23 cellular contexts compared by ENCODE assay signal in the genomic region with DNA sequence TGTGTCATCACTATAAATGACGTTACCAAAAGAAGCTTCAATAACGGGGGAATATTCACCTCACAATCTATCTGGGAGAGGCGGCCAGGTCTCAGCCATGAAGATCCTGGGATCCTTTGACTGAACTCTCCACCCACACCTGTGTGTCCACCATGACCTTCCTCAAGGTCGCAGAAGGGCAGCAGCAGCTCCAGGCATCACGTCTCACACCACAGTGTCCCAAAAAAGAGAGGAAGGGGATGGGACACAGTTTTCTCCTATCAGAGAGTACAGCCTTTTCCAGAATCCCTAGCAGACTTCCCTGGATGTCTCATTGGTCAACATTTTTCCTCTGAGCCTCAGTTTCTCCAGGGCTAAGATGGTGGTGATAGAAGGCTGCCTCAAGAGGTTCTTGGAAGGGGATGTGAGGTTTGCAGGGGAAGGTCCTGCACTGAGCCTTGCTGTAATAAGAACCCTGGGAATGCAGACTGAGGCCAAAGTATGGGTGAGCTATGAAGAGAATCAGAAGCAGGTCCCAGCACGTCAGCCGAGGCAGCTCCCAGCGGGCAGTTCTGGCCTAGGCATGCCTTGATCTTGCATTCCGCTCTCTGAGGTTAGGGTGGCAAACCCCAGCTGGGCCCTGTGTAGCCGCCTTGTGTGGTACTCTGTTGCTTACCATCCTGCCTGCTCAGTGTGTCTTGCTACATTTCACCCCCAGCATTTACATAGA.
A peak's percentile ranks its signal among the peaks of the same experiment; 100 is the strongest.
DNase-seq lines count a peak whose midpoint lies in the region; ATAC-seq, FAIRE-seq and TF ChIP-seq lines count a peak whose summit lies in the region.
"Had no signal": no experiment of that assay in that cellular context is flagged by ENCODE, and none has a peak within 500 bp of the region (broad histone marks: within the 10 kb centered on the region; RNA-seq: fewer than 3 reads in every experiment).

No MANE protein-coding gene starts in this region.

- BruUV-seq in MCF 10A (replicated peaks; lab: Mats Ljungman, UMichigan), result no TSS peak
- no TSS peak for BruUV-seq in HepG2 (replicated peaks; lab: Mats Ljungman, UMichigan)

- POLR2A ChIA-PET in MCF 10A (lab: Yijun Ruan, JAX) (no interaction called here), H1 (lab: Charles Lee; ENCODE audit: partially characterized antibody) (interaction anchor here (1.0 kb wide), 2 partner anchors 11 to 64 kb away, joined by 3 read pairs; a partner anchor contains a TSS), HepG2 (lab: Yijun Ruan, JAX) (no interaction called here)

- H3K27ac Mint-ChIP-seq in MCF 10A (ENCODE audit: low read depth, unreplicated experiment), result no peak overlapping the region
- H3K27ac Mint-ChIP-seq: CD8-positive, alpha-beta T cell had no signal

- no peak overlapping the region for H3K4ac ChIP-seq in H1 (replicated peaks; ENCODE audit: insufficient read length, low read depth, low read length)

- H3K79me2 ChIP-seq in H1 (ENCODE audit: control insufficient read depth in 1 of 2, insufficient read depth in 2 of 2, low read length in 2 of 2), result no peaks in the 10 kb centered on the region; a peak in 1 of 4 replicates
- no peaks in the 10 kb centered on the region for H3K79me2 ChIP-seq in HepG2 (ENCODE audit: insufficient read depth, low read length)

- intact Hi-C loops in MCF 10A (cut with micrococcal nuclease) (no loop called here), breast epithelium (cut with DNase I; ENCODE audit: low total_unique reads) (no loop called here), HepG2 (cut with micrococcal nuclease; ENCODE audit: unreplicated experiment) (no loop called here)

- in situ Hi-C loops in HepG2 (cut with HindIII; ENCODE audit: extremely low pct_ligation_motif_present, low pct_unique_long_range_greater_than_20kb), result no loop called here

- no peak for ATAC-seq in HepG2
- no peak for ATAC-seq in gastroesophageal sphincter
- ATAC-seq: CD8-positive, alpha-beta T cell; Panc1 had no signal

- H3K9me3 Mint-ChIP-seq in MCF 10A (ENCODE audit: unreplicated experiment), result no peaks in the 10 kb centered on the region
- H3K9me3 Mint-ChIP-seq: CD8-positive, alpha-beta T cell had no signal

- H4K91ac ChIP-seq in H1 (replicated peaks; ENCODE audit: insufficient read length, low read length), result no peak overlapping the region

- H3K4me2 ChIP-seq in H1 (ENCODE audit: insufficient read depth in 1 of 2, low read depth in 2 of 2, low read length in 2 of 2) (no peak overlapping the region), HepG2 (ENCODE audit: low read depth, low read length) (no peak overlapping the region)

- H3K23ac ChIP-seq in H1 (ENCODE audit: insufficient read length), result no peak overlapping the region

- TF ChIP-seq CTCF in MCF 10A (IDR thresholded peaks at IDR 0.05; ENCODE audit: unreplicated experiment) (no peak), breast epithelium (IDR thresholded peaks at IDR 0.05) (no peak), H1 (IDR thresholded peaks at IDR 0.05; ENCODE audit: control extremely low read depth in 1 of 3, insufficient read depth in 1 of 3, low read depth in 1 of 3, low read length in 3 of 3) (no peak), HepG2 (CRISPR knock-in tag; IDR thresholded peaks at IDR 0.05) (no peak), gastroesophageal sphincter (IDR thresholded peaks at IDR 0.05) (no peak)

- no peaks in the 10 kb centered on the region for H3K79me1 ChIP-seq in H1 (ENCODE audit: low read depth, low read length)

- H3K14ac ChIP-seq in H1 (ENCODE audit: insufficient read length), result no peak overlapping the region

- H3K4me1 Mint-ChIP-seq in MCF 10A (ENCODE audit: insufficient read depth, unreplicated experiment), result no peaks in the 10 kb centered on the region

- H3K9ac ChIP-seq in H1 (replicated peaks in 1 of 4; ENCODE audit: extremely low read depth in 1 of 4, low read depth in 3 of 4, low read length in 3 of 4) (no peak overlapping the region), HepG2 (ENCODE audit: insufficient read depth, low read depth, low read length) (no peak overlapping the region)

- H4K8ac ChIP-seq in H1 (ENCODE audit: extremely low read depth, insufficient read depth, low read length), result no peak overlapping the region

- no peak overlapping the region for H2BK5ac ChIP-seq in H1 (ENCODE audit: low read depth, low read length)

- FAIRE-seq in H1 (lab: Jason Lieb, UNC), result no peak
- FAIRE-seq in HepG2 (lab: Jason Lieb, UNC), result no peak

- H3K18ac ChIP-seq in H1 (ENCODE audit: extremely low read depth, low read length), result no peak overlapping the region

- H2BK120ac ChIP-seq in H1 (replicated peaks; ENCODE audit: low read depth, low read length), result no peak overlapping the region

- H3K4me3 Mint-ChIP-seq in MCF 10A (ENCODE audit: unreplicated experiment), result no peak overlapping the region
- H3K4me3 Mint-ChIP-seq: CD8-positive, alpha-beta T cell had no signal

- TF ChIP-seq EP300 in H1 (IDR thresholded peaks at IDR 0.05; ENCODE audit: borderline replicate concordance in 1 of 2, low read depth in 2 of 2, low read length in 2 of 2) (no peak), HepG2 (IDR thresholded peaks at IDR 0.05; ENCODE audit: low read depth in 2 of 2, low read length in 2 of 2) (no peak), HepG2 (CRISPR knock-in tag; IDR thresholded peaks at IDR 0.05; ENCODE audit: borderline replicate concordance) (no peak), gastroesophageal sphincter (IDR thresholded peaks at IDR 0.05) (no peak)

- no peak overlapping the region for H4K5ac ChIP-seq in H1 (ENCODE audit: insufficient read length, low read depth, low read length)

- CTCF ChIA-PET in MCF 10A (lab: Yijun Ruan, JAX), result interaction anchor here (1.3 to 1.5 kb wide), 3 partner anchors 12 to 62 kb away, joined by 4 to 8 read pairs (median 4); no protein-coding TSS in a partner anchor
- CTCF ChIA-PET in H1 (lab: Charles Lee; ENCODE audit: partially characterized antibody), result interaction anchor here (0.6 to 3.5 kb wide), 4 partner anchors 11 to 104 kb away, joined by 3 to 20 read pairs (median 3); no protein-coding TSS in a partner anchor
- CTCF ChIA-PET in HepG2 (lab: Yijun Ruan, JAX; ENCODE audit: low intra/inter-chr PET ratio, low total read pairs), result no interaction called here

- peaks cover 11% of the 10 kb centered on the region for H3K36me3 Mint-ChIP-seq in MCF 10A (ENCODE audit: insufficient read depth, unreplicated experiment)
- H3K36me3 Mint-ChIP-seq: CD8-positive, alpha-beta T cell had no signal

- H3K27me3 Mint-ChIP-seq in MCF 10A (ENCODE audit: insufficient read depth, unreplicated experiment), result peaks cover 7% of the 10 kb centered on the region

- H4K20me1 ChIP-seq in H1 (replicated peaks in 1 of 2; ENCODE audit: control insufficient read depth in 1 of 2, insufficient read depth in 2 of 2, low read length in 2 of 2), result no peaks in the 10 kb centered on the region
- no peaks in the 10 kb centered on the region for H4K20me1 ChIP-seq in HepG2 (ENCODE audit: insufficient read depth, low read length)

- H2AFZ ChIP-seq in H1 (ENCODE audit: low read length) (no peak overlapping the region), HepG2 (ENCODE audit: low read length) (no peak overlapping the region)

- H2AK5ac ChIP-seq in H1 (ENCODE audit: low read depth, low read length), result no peak overlapping the region

- no peak overlapping the region for H2BK12ac ChIP-seq in H1 (ENCODE audit: low read depth, low read length)

- H3K27me3 ChIP-seq in breast epithelium (no peaks in the 10 kb centered on the region), H1 (replicated peaks in 1 of 4; ENCODE audit: control insufficient read depth in 3 of 4, extremely low read depth in 1 of 4, insufficient read depth in 3 of 4, low read length in 3 of 4) (no peaks in the 10 kb centered on the region), HepG2 (ENCODE audit: control insufficient read depth in 1 of 2, insufficient read depth in 2 of 2, low read length in 2 of 2) (no peaks in the 10 kb centered on the region), gastroesophageal sphincter (peaks cover 42% of the 10 kb centered on the region)

- H3K4me3 ChIP-seq in breast epithelium, result no peak overlapping the region
- H3K4me3 ChIP-seq in H1 (ENCODE audit: extremely low read depth in 1 of 4, insufficient read depth in 2 of 4, low read depth in 3 of 4, low read length in 4 of 4), result no peak overlapping the region
- no peak overlapping the region for H3K4me3 ChIP-seq in HepG2 (replicated peaks in 1 of 3; ENCODE audit: insufficient read depth in 1 of 3, low read depth in 2 of 3, low read length in 3 of 3)
- no peak overlapping the region for H3K4me3 ChIP-seq in gastroesophageal sphincter
- H3K4me3 ChIP-seq: SJSA1 had no signal

- no peak overlapping the region for H3K56ac ChIP-seq in H1 (replicated peaks; ENCODE audit: insufficient read length, low read depth, low read length)

- TF ChIP-seq POLR2A in breast epithelium (IDR thresholded peaks at IDR 0.05) (no peak), H1 (IDR thresholded peaks at IDR 0.05; ENCODE audit: control extremely low read depth in 1 of 2, low read depth in 2 of 2, low read length in 2 of 2) (no peak), HepG2 (IDR thresholded peaks at IDR 0.05; ENCODE audit: insufficient read depth in 1 of 2, low read depth in 2 of 2, low read length in 2 of 2) (no peak), gastroesophageal sphincter (IDR thresholded peaks at IDR 0.05) (no peak)

- DNase-seq in MCF 10A (ENCODE audit: unreplicated experiment) (peak; percentile 64), breast epithelium (ENCODE audit: low spot score in 2 of 2) (no peak), H1 (ENCODE audit: low read depth in 1 of 2, low spot score in 2 of 2) (no peak), myocyte (ENCODE audit: low read depth) (peak; percentile 16), HepG2 (ENCODE audit: low spot score) (no peak), cortex of kidney (lab: John Stamatoyannopoulos, UW) (no peak), HuH-7 (ENCODE audit: low spot score) (no peak)
- DNase-seq: 8988T; AML-193; C1 segment of cervical spinal cord; CD8-positive, alpha-beta T cell; DMS53; GDM1; GOT3; KG1; NCI-H1105 treated with DMSO at 0.1 percent for 48 hours; NCI-H2029 treated with DMSO at 0.1 percent for 48 hours; NCI-H345; NCI-H524; NCI-H82 had no signal

- no peak overlapping the region for H3K27ac ChIP-seq in breast epithelium
- no peak overlapping the region for H3K27ac ChIP-seq in H1 (ENCODE audit: low read depth, low read length)
- H3K27ac ChIP-seq in HepG2 (ENCODE audit: extremely low read length, insufficient read depth, low read length), result no peak overlapping the region
- H3K27ac ChIP-seq in gastroesophageal sphincter, result no peak overlapping the region
- H3K27ac ChIP-seq: SJSA1 had no signal

- H3K4me1 ChIP-seq in breast epithelium, result no peaks in the 10 kb centered on the region
- H3K4me1 ChIP-seq in H1 (replicated peaks in 1 of 4; ENCODE audit: control insufficient read depth in 3 of 4, insufficient read depth in 4 of 4, low read length in 3 of 4), result no peaks in the 10 kb centered on the region
- no peaks in the 10 kb centered on the region for H3K4me1 ChIP-seq in HepG2 (ENCODE audit: insufficient read depth, low read length)
- H3K4me1 ChIP-seq in gastroesophageal sphincter, result no peaks in the 10 kb centered on the region
- H3K4me1 ChIP-seq: SJSA1 had no signal

- H3K36me3 ChIP-seq in breast epithelium, result no peaks in the 10 kb centered on the region
- H3K36me3 ChIP-seq in H1 (ENCODE audit: control insufficient read depth in 2 of 4, insufficient read depth in 4 of 4, low read length in 3 of 4), result no peaks in the 10 kb centered on the region
- H3K36me3 ChIP-seq in HepG2 (replicated peaks in 1 of 2; ENCODE audit: control insufficient read depth in 1 of 2, insufficient read depth in 2 of 2, low read length in 2 of 2), result no peaks in the 10 kb centered on the region
- no peaks in the 10 kb centered on the region for H3K36me3 ChIP-seq in gastroesophageal sphincter
- H3K36me3 ChIP-seq: SJSA1 had no signal

- no peak overlapping the region for H2BK15ac ChIP-seq in H1 (ENCODE audit: low read length)

- no peaks in the 10 kb centered on the region; the same call in 1 of the 2 replicates for H3K23me2 ChIP-seq in H1 (ENCODE audit: low read depth, low read length)

- TF ChIP-seq RAD21 in H1 (IDR thresholded peaks at IDR 0.05 in 1 of 2, conservative IDR thresholded peaks at IDR 0.05 in 1 of 2; ENCODE audit: low read depth in 2 of 2, low read length in 2 of 2), result no peak
- TF ChIP-seq RAD21 in HepG2 (CRISPR knock-in tag; IDR thresholded peaks at IDR 0.05), result no peak

- no peak overlapping the region for H2BK20ac ChIP-seq in H1 (ENCODE audit: low read length)

- H3K9me3 ChIP-seq in breast epithelium (no peaks in the 10 kb centered on the region), H1 (ENCODE audit: insufficient read depth in 2 of 2, low read depth in 1 of 2, low read length in 1 of 2) (no peaks in the 10 kb centered on the region), HepG2 (ENCODE audit: low read length) (no peaks in the 10 kb centered on the region), gastroesophageal sphincter (no peaks in the 10 kb centered on the region)
- H3K9me3 ChIP-seq: SJSA1 had no signal

- WGBS in H1 (ENCODE audit: extremely low coverage in 1 of 2, insufficient coverage in 1 of 2, insufficient read length in 1 of 2, insufficient replicate concordance in 2 of 2, low coverage in 1 of 2, low lambda C conversion rate in 2 of 2, missing lambda C conversion rate in 1 of 2), 2 experiments, result 84% methylated on average over 10 of the region's 10 CpGs; no CpG with 5 or more reads in 1 of the 2 experiments
- WGBS in HepG2 (ENCODE audit: low lambda C conversion rate), result 61% methylated on average over 3 of the region's 10 CpGs
- WGBS in gastroesophageal sphincter (ENCODE audit: low coverage in 1 of 2), 2 donors, result 93 to 94% methylated on average over 3 to 8 of the region's 10 CpGs

Comparison
In these comparisons a context has a peak if more than half of its experiments do, and no peak if none do; other contexts are left out.
1. DNase-seq: peak in MCF 10A (single experiment) and myocyte (single experiment); none in breast epithelium (0 of 2), H1 (0 of 2), HepG2 (single experiment), cortex of kidney (single experiment) and HuH-7 (single experiment).